1 cellular context compared by ENCODE assay signal in genomic region chr17:63798572-63799113, GRCh38.
TF ChIP-seq lines count a peak whose summit lies in the region.

No MANE protein-coding gene starts in this region.

TF ChIP-seq in SK-N-SH treated with all-trans-retinoic acid at 6 μM for 48 hours, 23 proteins besides CTCF, POLR2A, EP300 and RAD21 (continued from another document):
- TF ChIP-seq POU6F1 (CRISPR knock-in tag; IDR thresholded peaks at IDR 0.05; ENCODE audit: borderline replicate concordance, low read depth) (no peak), GLIS3 (CRISPR knock-in tag; IDR thresholded peaks at IDR 0.05) (no peak), ISL1 (CRISPR knock-in tag; IDR thresholded peaks at IDR 0.05) (no peak), OSR1 (CRISPR knock-in tag; IDR thresholded peaks at IDR 0.05) (no peak), ZFP3 (CRISPR knock-in tag; IDR thresholded peaks at IDR 0.05) (no peak), ARNTL (CRISPR knock-in tag; IDR thresholded peaks at IDR 0.05; ENCODE audit: borderline replicate concordance, low read depth) (no peak), ZNF565 (CRISPR knock-in tag; conservative IDR thresholded peaks at IDR 0.05; ENCODE audit: low read depth) (no peak)
